23 cellular contexts compared by ENCODE assay signal in genomic region chr10:3524086-3524960, GRCh38.
A peak's percentile ranks its signal among the peaks of the same experiment; 100 is the strongest.
DNase-seq lines count a peak whose midpoint lies in the region; ATAC-seq, FAIRE-seq and TF ChIP-seq lines count a peak whose summit lies in the region.
"Had no signal": no experiment of that assay in that cellular context is flagged by ENCODE, and none has a peak within 500 bp of the region (broad histone marks: within the 10 kb centered on the region; RNA-seq: fewer than 3 reads in every experiment).

No MANE protein-coding gene starts in this region.

- peak overlapping the region; percentile 3 to 29; a peak in 3 of 6 replicates for H3K27ac ChIP-seq in A549
- no peak overlapping the region for H3K27ac ChIP-seq in upper lobe of right lung
- H3K27ac ChIP-seq: BLaER1, cardiac muscle cell, dorsolateral prefrontal cortex, epithelial cell of prostate had no signal

- no peak for TF ChIP-seq EP300 in A549 (IDR thresholded peaks at IDR 0.05)

- H3K4me3 ChIP-seq in A549 (no peak overlapping the region), mucosa of descending colon (no peak overlapping the region), upper lobe of right lung (no peak overlapping the region)
- H3K4me3 ChIP-seq: BLaER1, cardiac muscle cell, dorsolateral prefrontal cortex, skin epidermis had no signal

- no peaks in the 10 kb centered on the region for H3K27me3 ChIP-seq in upper lobe of right lung
- H3K27me3 ChIP-seq: BLaER1, cardiac muscle cell, dorsolateral prefrontal cortex had no signal

- TF ChIP-seq RAD21 in A549 (conservative IDR thresholded peaks at IDR 0.05 in 1 of 2, IDR thresholded peaks at IDR 0.05 in 1 of 2) = no peak

- POLR2A ChIA-PET in A549 (lab: Yijun Ruan, JAX) = no interaction called here

- H3K9me3 ChIP-seq in A549 = no peaks in the 10 kb centered on the region
- no peaks in the 10 kb centered on the region for H3K9me3 ChIP-seq in mucosa of descending colon
- no peaks in the 10 kb centered on the region for H3K9me3 ChIP-seq in upper lobe of right lung

- TF ChIP-seq CTCF in A549 (IDR thresholded peaks at IDR 0.05) (no peak), mucosa of descending colon (IDR thresholded peaks at IDR 0.05) (no peak), upper lobe of right lung (IDR thresholded peaks at IDR 0.05) (no peak)

- no peak for ATAC-seq in A549
- peak; percentile 70 for ATAC-seq in mucosa of descending colon
- ATAC-seq in GM21619 (IDR thresholded peaks at IDR 0.05; ENCODE audit: unreplicated experiment) = no peak
- ATAC-seq in upper lobe of right lung = no peak
- ATAC-seq: stimulated activated naive B cell treated with anti-CD40 and anti-IgM and Interleukin-4, amounts not matched to agents 10 μg/mL and 1 μg/mL and 100 μg/mL, for 72 hours had no signal

- 76% methylated on average over 7 of the region's 7 CpGs for WGBS in A549 (ENCODE audit: missing lambda C conversion rate)

- H3K4me2 ChIP-seq in A549 = peak overlapping the region; percentile 9; the same call in 1 of the 3 replicates

- H3K36me3 ChIP-seq in mucosa of descending colon (ENCODE audit: low read depth) (no peaks in the 10 kb centered on the region), upper lobe of right lung (no peaks in the 10 kb centered on the region)
- H3K36me3 ChIP-seq: cardiac muscle cell had no signal

- intact Hi-C loops in mucosa of descending colon (cut with DNase I, micrococcal nuclease) (no loop called here), upper lobe of right lung (cut with DNase I) (no loop called here)

- FAIRE-seq in A549 (lab: Jason Lieb, UNC) (no peak), endometrium (lab: Jason Lieb, UNC) (peak; percentile 62)
- FAIRE-seq: A204.1 had no signal

- TF ChIP-seq POLR2A in A549 (IDR thresholded peaks at IDR 0.05; ENCODE audit: low read length) = no peak

- H3K4me1 ChIP-seq in A549 (peaks cover 21% of the 10 kb centered on the region), mucosa of descending colon (ENCODE audit: low read depth) (no peaks in the 10 kb centered on the region), upper lobe of right lung (no peaks in the 10 kb centered on the region)

- DNase-seq in A549 (ENCODE audit: low read depth in 1 of 2, low spot score in 1 of 2) (no peak), LHCN-M2 (ENCODE audit: low read depth) (peak; percentile 53), mucosa of descending colon (no peak), COLO668 (lab: John Stamatoyannopoulos, UW; ENCODE audit: unreplicated experiment) (no peak), upper lobe of right lung (no peak), SIG-M5 treated with dmso at 0.1 percent for 504 hours (lab: John Stamatoyannopoulos, UW; ENCODE audit: unreplicated experiment) (no peak)
- DNase-seq: activated naive CD4-positive, alpha-beta T cell treated with Interleukin-2 at 50 U/mL for 16 hours; activated T-cell treated with anti-CD3 and anti-CD28 coated beads, Interleukin-2, amount 50 U/mL, for 24 hours; dorsolateral prefrontal cortex; GOT3; kidney glomerular epithelial cell; NCI-H1436; NCI-H2107; NCI-H510A; RPMI8226; stimulated activated naive B cell treated with anti-CD40 and anti-IgM and Interleukin-4, amounts not matched to agents 10 μg/mL and 1 μg/mL and 100 μg/mL, for 72 hours had no signal

- CTCF ChIA-PET in A549 (lab: Yijun Ruan, JAX) = interaction anchor here (1.0 to 1.7 kb wide), 3 partner anchors 9 to 1243 kb away, joined by 3 to 4 read pairs (median 3); no protein-coding TSS in a partner anchor

TF ChIP-seq in A549, 52 proteins besides CTCF, POLR2A, EP300 and RAD21:
- TF ChIP-seq BCL3 (IDR thresholded peaks at IDR 0.05) = no peak
- TF ChIP-seq RNF2 (IDR thresholded peaks at IDR 0.05; ENCODE audit: borderline replicate concordance, low read depth) = no peak
- TF ChIP-seq TP53 (CRISPR knock-in tag; IDR thresholded peaks at IDR 0.05) = no peak
- no peak for TF ChIP-seq CHD2 (IDR thresholded peaks at IDR 0.05; ENCODE audit: low read length, partially characterized antibody)
- no peak for TF ChIP-seq CEBPB (IDR thresholded peaks at IDR 0.05)
- TF ChIP-seq NPAS2 (CRISPR knock-in tag; IDR thresholded peaks at IDR 0.05; ENCODE audit: borderline replicate concordance) = no peak
- no peak for TF ChIP-seq TFCP2L1 (CRISPR knock-in tag; IDR thresholded peaks at IDR 0.05)
- no peak for TF ChIP-seq SREBF2 (IDR thresholded peaks at IDR 0.05)
- no peak for TF ChIP-seq CBX2 (IDR thresholded peaks at IDR 0.05; ENCODE audit: borderline replicate concordance, low read depth)
- no peak for TF ChIP-seq HEYL (CRISPR knock-in tag; IDR thresholded peaks at IDR 0.05)
- no peak for TF ChIP-seq CHD4 (IDR thresholded peaks at IDR 0.05; ENCODE audit: borderline replicate concordance)
- TF ChIP-seq EHMT2 (IDR thresholded peaks at IDR 0.05; ENCODE audit: low read depth) = no peak
- TF ChIP-seq ESRRA (IDR thresholded peaks at IDR 0.05; ENCODE audit: borderline replicate concordance, low read length) = no peak
